ENCODE assay signal across 1 cellular context in the genomic region with DNA sequence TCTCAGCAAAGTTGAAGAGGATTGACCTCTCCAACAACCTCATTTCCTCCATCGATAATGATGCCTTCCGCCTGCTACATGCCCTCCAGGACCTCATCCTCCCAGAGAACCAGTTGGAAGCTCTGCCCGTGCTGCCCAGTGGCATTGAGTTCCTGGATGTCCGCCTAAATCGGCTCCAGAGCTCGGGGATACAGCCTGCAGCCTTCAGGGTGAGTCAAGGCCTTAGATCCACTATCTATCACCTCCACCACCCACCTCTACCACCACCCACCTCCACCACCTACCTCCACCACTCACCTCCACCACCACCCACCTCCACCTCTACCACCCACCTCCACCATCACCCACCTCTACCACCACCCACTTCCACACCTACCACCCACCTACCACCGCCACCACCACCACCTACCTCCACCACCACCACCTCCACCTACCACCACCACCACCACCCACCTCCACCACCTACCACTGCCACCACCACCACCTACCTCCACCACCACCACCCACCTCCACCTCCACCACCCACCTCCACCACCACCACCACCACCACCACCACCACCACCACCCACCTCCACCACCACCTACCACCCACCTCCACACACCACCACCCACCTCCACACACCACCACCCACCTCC.
TF ChIP-seq lines count a peak whose summit lies in the region.

No MANE protein-coding gene starts in this region.

TF ChIP-seq in HEK293, 187 proteins besides CTCF, POLR2A, EP300 and RAD21:
- TF ChIP-seq, protein P1, sequence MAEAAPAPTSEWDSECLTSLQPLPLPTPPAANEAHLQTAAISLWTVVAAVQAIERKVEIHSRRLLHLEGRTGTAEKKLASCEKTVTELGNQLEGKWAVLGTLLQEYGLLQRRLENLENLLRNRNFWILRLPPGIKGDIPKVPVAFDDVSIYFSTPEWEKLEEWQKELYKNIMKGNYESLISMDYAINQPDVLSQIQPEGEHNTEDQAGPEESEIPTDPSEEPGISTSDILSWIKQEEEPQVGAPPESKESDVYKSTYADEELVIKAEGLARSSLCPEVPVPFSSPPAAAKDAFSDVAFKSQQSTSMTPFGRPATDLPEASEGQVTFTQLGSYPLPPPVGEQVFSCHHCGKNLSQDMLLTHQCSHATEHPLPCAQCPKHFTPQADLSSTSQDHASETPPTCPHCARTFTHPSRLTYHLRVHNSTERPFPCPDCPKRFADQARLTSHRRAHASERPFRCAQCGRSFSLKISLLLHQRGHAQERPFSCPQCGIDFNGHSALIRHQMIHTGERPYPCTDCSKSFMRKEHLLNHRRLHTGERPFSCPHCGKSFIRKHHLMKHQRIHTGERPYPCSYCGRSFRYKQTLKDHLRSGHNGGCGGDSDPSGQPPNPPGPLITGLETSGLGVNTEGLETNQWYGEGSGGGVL (tag by site-specific recombination; IDR thresholded peaks at IDR 0.05), result no peak
- TF ChIP-seq ZNF221 (tag by site-specific recombination; IDR thresholded peaks at IDR 0.05; ENCODE audit: borderline replicate concordance) (no peak), ZNF768 (tag by site-specific recombination; IDR thresholded peaks at IDR 0.05) (no peak), ZNF292 (tag by site-specific recombination; IDR thresholded peaks at IDR 0.05; ENCODE audit: borderline replicate concordance, low read depth) (no peak), EGR2 (tag by site-specific recombination; IDR thresholded peaks at IDR 0.05; ENCODE audit: low read depth) (peak; percentile 91), ZFHX2 (tag by site-specific recombination; conservative IDR thresholded peaks at IDR 0.05) (peak; percentile 70), ZNF2 (tag by site-specific recombination; IDR thresholded peaks at IDR 0.05) (no peak), ZNF76 (tag by site-specific recombination; IDR thresholded peaks at IDR 0.05; ENCODE audit: borderline replicate concordance, low read depth) (no peak)
TF ChIP-seq in HEK293: peak in this region for 2.
